ENCODE assay signal across 12 cellular contexts in genomic region chr4:103497692-103498091, GRCh38.
DNase-seq lines count a peak whose midpoint lies in the region; ATAC-seq, FAIRE-seq and TF ChIP-seq lines count a peak whose summit lies in the region.
"Had no signal": no experiment of that assay in that cellular context is flagged by ENCODE, and none has a peak within 500 bp of the region (broad histone marks: within the 10 kb centered on the region; RNA-seq: fewer than 3 reads in every experiment).

No MANE protein-coding gene starts in this region.

- no peak overlapping the region for H3K9ac ChIP-seq in astrocyte (ENCODE audit: low read length)
- no peak overlapping the region for H3K9ac ChIP-seq in MM.1S (ENCODE audit: low read length)

- H3K4me1 Mint-ChIP-seq in astrocyte (ENCODE audit: low read depth, unreplicated experiment), result peaks cover 15% of the 10 kb centered on the region
- H3K4me1 Mint-ChIP-seq in naive thymus-derived CD8-positive, alpha-beta T cell, result no peaks in the 10 kb centered on the region
- H3K4me1 Mint-ChIP-seq: central memory CD8-positive, alpha-beta T cell had no signal

- H2AFZ ChIP-seq in astrocyte (ENCODE audit: low read depth, low read length) (no peak overlapping the region), MM.1S (ENCODE audit: low read length) (no peak overlapping the region)

- H3K27me3 Mint-ChIP-seq in astrocyte (ENCODE audit: low read depth, unreplicated experiment), result no peaks in the 10 kb centered on the region
- H3K27me3 Mint-ChIP-seq in naive thymus-derived CD8-positive, alpha-beta T cell, result no peaks in the 10 kb centered on the region
- H3K27me3 Mint-ChIP-seq: central memory CD8-positive, alpha-beta T cell; natural killer cell treated with Interleukin-12 subunit alpha and Interleukin-12 subunit beta and Interleukin-15 and Interleukin-18, amount 100 ng/mL, for 72 hours had no signal

- DNase-seq in astrocyte (ENCODE audit: low read depth) (no peak), MM.1S (no peak)
- no peak for DNase-seq in activated CD4-positive, alpha-beta T cell treated with anti-CD3 and anti-CD28 coated beads, Interleukin-2, amount 50 U/mL, for 1 hour
- DNase-seq in naive thymus-derived CD8-positive, alpha-beta T cell, result no peak
- DNase-seq: NCI-H146 had no signal

- no peak overlapping the region for H3K4me3 ChIP-seq in astrocyte (ENCODE audit: insufficient read depth, low read depth, low read length)
- no peak overlapping the region for H3K4me3 ChIP-seq in gastroesophageal sphincter
- H3K4me3 ChIP-seq in MM.1S (ENCODE audit: low read length), result no peak overlapping the region
- H3K4me3 ChIP-seq: esophagus muscularis mucosa had no signal

- TF ChIP-seq POLR2A in gastroesophageal sphincter (IDR thresholded peaks at IDR 0.05), result no peak

- H3K4me1 ChIP-seq in astrocyte (ENCODE audit: insufficient read depth, low read length), result peaks cover 8% of the 10 kb centered on the region
- H3K4me1 ChIP-seq in gastroesophageal sphincter, result no peaks in the 10 kb centered on the region
- H3K4me1 ChIP-seq in MM.1S (ENCODE audit: low read length), result no peaks in the 10 kb centered on the region
- H3K4me1 ChIP-seq: esophagus muscularis mucosa had no signal

- TF ChIP-seq EP300 in gastroesophageal sphincter (IDR thresholded peaks at IDR 0.05), result no peak

- WGBS in gastroesophageal sphincter (ENCODE audit: low coverage in 1 of 2), 2 donors, result 100% methylated on average over 1 of the region's 1 CpG

- no peaks in the 10 kb centered on the region for H3F3A ChIP-seq in MM.1S (ENCODE audit: insufficient read depth, low read length)

- H4K20me1 ChIP-seq in astrocyte (ENCODE audit: insufficient read depth, low read length) (no peaks in the 10 kb centered on the region), MM.1S (ENCODE audit: insufficient read depth, low read length) (no peaks in the 10 kb centered on the region)

- H3K27me3 ChIP-seq in astrocyte (ENCODE audit: insufficient read depth, low read length) (no peaks in the 10 kb centered on the region), gastroesophageal sphincter (no peaks in the 10 kb centered on the region), MM.1S (replicated peaks; ENCODE audit: insufficient read depth, low read length) (no peaks in the 10 kb centered on the region)
- H3K27me3 ChIP-seq: esophagus muscularis mucosa had no signal

- POLR2A ChIA-PET in naive thymus-derived CD8-positive, alpha-beta T cell (lab: Charles Lee), result no interaction called here

- TF ChIP-seq CTCF in astrocyte (IDR thresholded peaks at IDR 0.05; ENCODE audit: insufficient read depth, low read depth, low read length), result no peak
- no peak for TF ChIP-seq CTCF in gastroesophageal sphincter (IDR thresholded peaks at IDR 0.05)
- TF ChIP-seq CTCF in MM.1S (IDR thresholded peaks at IDR 0.05; ENCODE audit: low read length), result no peak

- FAIRE-seq in astrocyte (lab: Jason Lieb, UNC), result no peak

- H3K9me2 ChIP-seq in MM.1S (replicated peaks; ENCODE audit: insufficient read depth, low read length), result no peaks in the 10 kb centered on the region

- H3K4me3 Mint-ChIP-seq in astrocyte (ENCODE audit: unreplicated experiment), result no peak overlapping the region
- no peak overlapping the region for H3K4me3 Mint-ChIP-seq in naive thymus-derived CD8-positive, alpha-beta T cell
- H3K4me3 Mint-ChIP-seq: central memory CD8-positive, alpha-beta T cell; natural killer cell treated with Interleukin-12 subunit alpha and Interleukin-12 subunit beta and Interleukin-15 and Interleukin-18, amount 100 ng/mL, for 72 hours had no signal

- H3K36me3 ChIP-seq in astrocyte (ENCODE audit: insufficient read depth, low read length) (no peaks in the 10 kb centered on the region), gastroesophageal sphincter (no peaks in the 10 kb centered on the region), MM.1S (replicated peaks; ENCODE audit: insufficient read depth, low read length) (no peaks in the 10 kb centered on the region)
- H3K36me3 ChIP-seq: esophagus muscularis mucosa had no signal

- no peaks in the 10 kb centered on the region for H3K9me3 ChIP-seq in astrocyte (ENCODE audit: insufficient read depth, low read depth, low read length)
- peaks cover 0 to 7% (median 0%) of the 10 kb centered on the region in 3 donors for H3K9me3 ChIP-seq in gastroesophageal sphincter
- H3K9me3 ChIP-seq in MM.1S (replicated peaks; ENCODE audit: insufficient read depth, low read length), result no peaks in the 10 kb centered on the region

- H3K4me2 ChIP-seq in astrocyte (ENCODE audit: low read length), result peak overlapping the region; percentile 30
- H3K4me2 ChIP-seq in MM.1S (ENCODE audit: low read depth, low read length), result no peak overlapping the region

- H3K27ac ChIP-seq in astrocyte (ENCODE audit: low read depth, low read length) (no peak overlapping the region), gastroesophageal sphincter (no peak overlapping the region), MM.1S (ENCODE audit: low read length) (no peak overlapping the region)
- H3K27ac ChIP-seq: esophagus muscularis mucosa had no signal

- ATAC-seq in GM18868 (IDR thresholded peaks at IDR 0.05; ENCODE audit: unreplicated experiment), result peak; percentile 49
- peak; percentile 44 for ATAC-seq in GM21619 (IDR thresholded peaks at IDR 0.05; ENCODE audit: unreplicated experiment)
- peak; percentile 45 for ATAC-seq in HG03095 (IDR thresholded peaks at IDR 0.05; ENCODE audit: unreplicated experiment)
- ATAC-seq in gastroesophageal sphincter, result no peak
- no peak for ATAC-seq in naive thymus-derived CD8-positive, alpha-beta T cell

- H3K27ac Mint-ChIP-seq in astrocyte (ENCODE audit: unreplicated experiment), result peak overlapping the region; percentile 67
- H3K27ac Mint-ChIP-seq in naive thymus-derived CD8-positive, alpha-beta T cell, result no peak overlapping the region
- H3K27ac Mint-ChIP-seq: natural killer cell treated with Interleukin-12 subunit alpha and Interleukin-12 subunit beta and Interleukin-15 and Interleukin-18, amount 100 ng/mL, for 72 hours had no signal

- no peaks in the 10 kb centered on the region for H3K9me3 Mint-ChIP-seq in astrocyte (ENCODE audit: unreplicated experiment)
- H3K9me3 Mint-ChIP-seq in naive thymus-derived CD8-positive, alpha-beta T cell, result peaks cover 0 to 5% (median 1%) of the 10 kb centered on the region in 9 donors
- H3K9me3 Mint-ChIP-seq: central memory CD8-positive, alpha-beta T cell had no signal

- no peaks in the 10 kb centered on the region for H3K79me2 ChIP-seq in astrocyte (ENCODE audit: insufficient read depth, low read length)
- no peaks in the 10 kb centered on the region for H3K79me2 ChIP-seq in MM.1S (ENCODE audit: low read length)

- no peaks in the 10 kb centered on the region for H3K36me3 Mint-ChIP-seq in astrocyte (ENCODE audit: low read depth, unreplicated experiment)
- no peaks in the 10 kb centered on the region for H3K36me3 Mint-ChIP-seq in naive thymus-derived CD8-positive, alpha-beta T cell
- H3K36me3 Mint-ChIP-seq: natural killer cell treated with Interleukin-12 subunit alpha and Interleukin-12 subunit beta and Interleukin-15 and Interleukin-18, amount 100 ng/mL, for 72 hours had no signal

Comparison
In these comparisons a context has a peak if more than half of its experiments do, and no peak if none do; other contexts are left out.
1. ATAC-seq: peak in GM18868 (single experiment), GM21619 (single experiment) and HG03095 (single experiment); none in gastroesophageal sphincter (single experiment) and naive thymus-derived CD8-positive, alpha-beta T cell (0 of 2).